16 cellular contexts compared by ENCODE assay signal in genomic region chr22:43171607-43172006, GRCh38. TPM values are rescaled to one million over a fixed set of nuclear protein-coding genes. Genes with fewer than 3 reads are reported as not detected.
DNase-seq lines count a peak whose midpoint lies in the region; ATAC-seq and TF ChIP-seq lines count a peak whose summit lies in the region.
"Had no signal": no experiment of that assay in that cellular context is flagged by ENCODE, and none has a peak within 500 bp of the region (broad histone marks: within the 10 kb centered on the region; RNA-seq: fewer than 3 reads in every experiment).

No MANE protein-coding gene starts in this region.

- H3K79me2 ChIP-seq in smooth muscle cell (ENCODE audit: low read depth), result no peaks in the 10 kb centered on the region

- TF ChIP-seq EP300 in transverse colon (IDR thresholded peaks at IDR 0.05; ENCODE audit: low read depth), result no peak

- peak overlapping the region; percentile 42 for H3K27ac ChIP-seq in duodenal mucosa (ENCODE audit: low read depth, low read length)
- peak overlapping the region; percentile 81 to 91 (median 87) for H3K27ac ChIP-seq in transverse colon
- no peak overlapping the region for H3K27ac ChIP-seq in smooth muscle cell (ENCODE audit: low read depth)
- H3K27ac ChIP-seq: 22Rv1, SJSA1 had no signal

- POLR2A ChIA-PET in activated naive CD8-positive, alpha-beta T cell treated with anti-CD3 and anti-CD28 coated beads, Interleukin-2, amount 10 ng/mL, durations not matched to agents 7 days and 5 days (lab: Charles Lee), result no interaction called here

- no peaks in the 10 kb centered on the region for H3F3A ChIP-seq in smooth muscle cell (ENCODE audit: low read depth)

- no peak overlapping the region for H2AFZ ChIP-seq in smooth muscle cell (ENCODE audit: low read depth)

- intact Hi-C loops in transverse colon (cut with DNase I; ENCODE audit: low total_unique reads), result no loop called here

- H3K9ac ChIP-seq in duodenal mucosa (ENCODE audit: low read depth in 1 of 2, low read length in 2 of 2) (peak overlapping the region; percentile 9 to 63), smooth muscle cell (ENCODE audit: low read depth) (no peak overlapping the region)

- H3K4me3 ChIP-seq in duodenal mucosa (ENCODE audit: low read depth in 1 of 2, low read length in 2 of 2) (peak overlapping the region; percentile 41 to 43), transverse colon (peak overlapping the region in 3 of 4 donors; percentile 14 to 43 (median 28)), smooth muscle cell (no peak overlapping the region)
- H3K4me3 ChIP-seq: SJSA1 had no signal

- no peaks in the 10 kb centered on the region for H4K20me1 ChIP-seq in smooth muscle cell (ENCODE audit: low read depth)

- in situ Hi-C loops in transverse colon (cut with MboI; ENCODE audit: low pct_ligation_motif_present in 1 of 4, low pct_unique_long_range_greater_than_20kb in 1 of 4, low sequenced_read_pairs in 3 of 4), result no loop called here

- H3K36me3 Mint-ChIP-seq in activated naive CD8-positive, alpha-beta T cell treated with anti-CD3 and anti-CD28 coated beads, Interleukin-2, amount 10 ng/mL, durations not matched to agents 7 days and 5 days, result peaks cover 5% of the 10 kb centered on the region
- peaks cover 22% of the 10 kb centered on the region for H3K36me3 Mint-ChIP-seq in activated naive CD8-positive, alpha-beta T cell treated with anti-CD3 and anti-CD28 coated beads, Interleukin-2, amount 50 U/mL, for 24 hours (ENCODE audit: low read depth)

- peak overlapping the region; percentile 45 for H3K27ac Mint-ChIP-seq in activated naive CD8-positive, alpha-beta T cell treated with anti-CD3 and anti-CD28 coated beads, Interleukin-2, amount 10 ng/mL, durations not matched to agents 7 days and 5 days
- no peak overlapping the region for H3K27ac Mint-ChIP-seq in activated naive CD8-positive, alpha-beta T cell treated with anti-CD3 and anti-CD28 coated beads, Interleukin-2, amount 50 U/mL, for 24 hours
- H3K27ac Mint-ChIP-seq: B cell had no signal

- no peak overlapping the region for H3K4me3 Mint-ChIP-seq in activated naive CD8-positive, alpha-beta T cell treated with anti-CD3 and anti-CD28 coated beads, Interleukin-2, amount 10 ng/mL, durations not matched to agents 7 days and 5 days
- no peak overlapping the region for H3K4me3 Mint-ChIP-seq in activated naive CD8-positive, alpha-beta T cell treated with anti-CD3 and anti-CD28 coated beads, Interleukin-2, amount 50 U/mL, for 24 hours
- H3K4me3 Mint-ChIP-seq: B cell; CD4-positive, alpha-beta memory T cell had no signal

- no peaks in the 10 kb centered on the region for H3K9me3 Mint-ChIP-seq in activated naive CD8-positive, alpha-beta T cell treated with anti-CD3 and anti-CD28 coated beads, Interleukin-2, amount 10 ng/mL, durations not matched to agents 7 days and 5 days
- H3K9me3 Mint-ChIP-seq in activated naive CD8-positive, alpha-beta T cell treated with anti-CD3 and anti-CD28 coated beads, Interleukin-2, amount 50 U/mL, for 24 hours, result no peaks in the 10 kb centered on the region
- H3K9me3 Mint-ChIP-seq: CD4-positive, alpha-beta memory T cell had no signal

- peaks cover 8 to 71% of the 10 kb centered on the region in 2 donors for H3K36me3 ChIP-seq in duodenal mucosa (ENCODE audit: control insufficient read depth in 1 of 2, insufficient read depth in 2 of 2, low read length in 2 of 2)
- H3K36me3 ChIP-seq in transverse colon, result peaks cover 0 to 14% (median 2%) of the 10 kb centered on the region in 4 donors
- no peaks in the 10 kb centered on the region for H3K36me3 ChIP-seq in smooth muscle cell (ENCODE audit: low read depth)

- H3K4me1 Mint-ChIP-seq in activated naive CD8-positive, alpha-beta T cell treated with anti-CD3 and anti-CD28 coated beads, Interleukin-2, amount 10 ng/mL, durations not matched to agents 7 days and 5 days, result peaks cover 6% of the 10 kb centered on the region
- H3K4me1 Mint-ChIP-seq in activated naive CD8-positive, alpha-beta T cell treated with anti-CD3 and anti-CD28 coated beads, Interleukin-2, amount 50 U/mL, for 24 hours, result no peaks in the 10 kb centered on the region
- H3K4me1 Mint-ChIP-seq: B cell had no signal

- H3K4me1 ChIP-seq in duodenal mucosa (ENCODE audit: control insufficient read depth in 1 of 2, insufficient read depth in 2 of 2, low read length in 2 of 2) (peaks cover 12 to 13% of the 10 kb centered on the region in 2 donors), transverse colon (peaks cover 0 to 16% (median 13%) of the 10 kb centered on the region in 4 donors), smooth muscle cell (ENCODE audit: low read depth) (no peaks in the 10 kb centered on the region)
- H3K4me1 ChIP-seq: SJSA1 had no signal

- H3K9me3 ChIP-seq in duodenal mucosa (ENCODE audit: control insufficient read depth in 1 of 2, low read length in 2 of 2), result no peaks in the 10 kb centered on the region
- no peaks in the 10 kb centered on the region for H3K9me3 ChIP-seq in transverse colon
- no peaks in the 10 kb centered on the region for H3K9me3 ChIP-seq in smooth muscle cell (replicated peaks; ENCODE audit: low read depth)
- H3K9me3 ChIP-seq: SJSA1 had no signal

- H3K27me3 Mint-ChIP-seq in activated naive CD8-positive, alpha-beta T cell treated with anti-CD3 and anti-CD28 coated beads, Interleukin-2, amount 10 ng/mL, durations not matched to agents 7 days and 5 days, result no peaks in the 10 kb centered on the region
- no peaks in the 10 kb centered on the region for H3K27me3 Mint-ChIP-seq in activated naive CD8-positive, alpha-beta T cell treated with anti-CD3 and anti-CD28 coated beads, Interleukin-2, amount 50 U/mL, for 24 hours
- H3K27me3 Mint-ChIP-seq: B cell; CD4-positive, alpha-beta memory T cell had no signal

- TF ChIP-seq CTCF in transverse colon (IDR thresholded peaks at IDR 0.05) (no peak), smooth muscle cell (IDR thresholded peaks at IDR 0.05; ENCODE audit: borderline replicate concordance, insufficient read depth, poor library complexity, severe bottlenecking) (no peak)

- 41 to 80% methylated on average over 1 to 9 of the region's 12 CpGs for WGBS in transverse colon (ENCODE audit: low coverage in 1 of 2), 2 donors
- 94% methylated on average over 12 of the region's 12 CpGs for WGBS in smooth muscle cell (ENCODE audit: low lambda C conversion rate)

- H3K27me3 ChIP-seq in duodenal mucosa (ENCODE audit: control insufficient read depth in 1 of 2, insufficient read depth in 2 of 2, low read length in 2 of 2) (no peaks in the 10 kb centered on the region), transverse colon (no peaks in the 10 kb centered on the region), smooth muscle cell (ENCODE audit: low read depth) (no peaks in the 10 kb centered on the region)
- H3K27me3 ChIP-seq: SJSA1 had no signal

- peak; percentile 79 for TF ChIP-seq POLR2A in transverse colon (IDR thresholded peaks at IDR 0.05)

- no peak for DNase-seq in activated naive CD8-positive, alpha-beta T cell treated with anti-CD3 and anti-CD28 coated beads, Interleukin-2, amount 10 ng/mL, durations not matched to agents 7 days and 5 days
- DNase-seq in activated naive CD8-positive, alpha-beta T cell treated with anti-CD3 and anti-CD28 coated beads, Interleukin-2, amount 50 U/mL, for 24 hours, result no peak
- DNase-seq in mucosa of gallbladder (ENCODE audit: low spot score), result peak; percentile 58
- peak; percentile 86 for DNase-seq in transverse colon
- DNase-seq in DMS 273 treated with DMSO at 0.1 percent for 48 hours (lab: John Stamatoyannopoulos, UW), result no peak
- DNase-seq in smooth muscle cell (lab: John Stamatoyannopoulos, UW; ENCODE audit: unreplicated experiment), result no peak
- no peak for DNase-seq in SK-N-DZ (ENCODE audit: low spot score)
- DNase-seq: Calu3; CD4-positive, alpha-beta memory T cell; H7; NCI-H187; NCI-H526 treated with DMSO at 0.1 percent for 48 hours had no signal

- H3K4me2 ChIP-seq in smooth muscle cell, result no peak overlapping the region

- ATAC-seq in activated naive CD8-positive, alpha-beta T cell treated with anti-CD3 and anti-CD28 coated beads, Interleukin-2, amount 10 ng/mL, durations not matched to agents 7 days and 5 days (ENCODE audit: low read depth), result no peak
- ATAC-seq in activated naive CD8-positive, alpha-beta T cell treated with anti-CD3 and anti-CD28 coated beads, Interleukin-2, amount 50 U/mL, for 24 hours, result no peak

RNA-seq across cellular contexts. Expression of gene TTLL12, which starts 15.3 kb away (rescaled TPM):
- 10 to 100 TPM; 30.4 to 30.6 TPM for total RNA-seq in activated naive CD8-positive, alpha-beta T cell treated with anti-CD3 and anti-CD28 coated beads, Interleukin-2, amount 10 ng/mL, durations not matched to agents 7 days and 5 days
- total RNA-seq in mucosa of gallbladder (105 TPM), transverse colon (100 to 1,000 TPM in 3 of 4 donors, 10 to 100 TPM in 1; 88.1 to 171 (median 161) TPM), smooth muscle cell (19.1 and 23.5 TPM in 2 replicates)
- polyA plus RNA-seq in smooth muscle cell, result 31.6 and 39.1 TPM in 2 replicates
- polyA plus RNA-seq in SK-N-DZ (2014; cell fraction: cytosol; rRNA removed), result 56.9 and 61.0 TPM in 2 replicates
- polyA plus RNA-seq in SK-N-DZ (2014; cell fraction: nucleus; rRNA removed), result 52.4 and 60.6 TPM in 2 replicates

RNA-seq across cellular contexts. Expression of gene TSPO, which starts 20.2 kb away (rescaled TPM):
- 100 to 1,000 TPM; 107 to 116 TPM for total RNA-seq in activated naive CD8-positive, alpha-beta T cell treated with anti-CD3 and anti-CD28 coated beads, Interleukin-2, amount 10 ng/mL, durations not matched to agents 7 days and 5 days
- total RNA-seq in mucosa of gallbladder (322 TPM), transverse colon (100 to 1,000 TPM; 307 to 452 (median 365) TPM), smooth muscle cell (154 and 170 TPM in 2 replicates)
- 234 and 251 TPM in 2 replicates for polyA plus RNA-seq in smooth muscle cell
- 5.8 and 11.7 TPM in 2 replicates for polyA plus RNA-seq in SK-N-DZ (2014; cell fraction: cytosol; rRNA removed)
- polyA plus RNA-seq in SK-N-DZ (2014; cell fraction: nucleus; rRNA removed), result 4.1 and 13.1 TPM in 2 replicates

RNA-seq across cellular contexts. Expression of gene MCAT, which starts 28.4 kb away (rescaled TPM):
- 1 to 10 TPM; 8.1 to 9.5 TPM for total RNA-seq in activated naive CD8-positive, alpha-beta T cell treated with anti-CD3 and anti-CD28 coated beads, Interleukin-2, amount 10 ng/mL, durations not matched to agents 7 days and 5 days
- 29.3 TPM for total RNA-seq in mucosa of gallbladder
- total RNA-seq in transverse colon, result 10 to 100 TPM; 20.9 to 24.3 (median 22.5) TPM
- total RNA-seq in smooth muscle cell, result 8.2 and 9.3 TPM in 2 replicates
- 15.3 and 16.1 TPM in 2 replicates for polyA plus RNA-seq in smooth muscle cell
- 31.7 and 44.0 TPM in 2 replicates for polyA plus RNA-seq in SK-N-DZ (2014; cell fraction: cytosol; rRNA removed)
- polyA plus RNA-seq in SK-N-DZ (2014; cell fraction: nucleus; rRNA removed), result 22.3 and 24.3 TPM in 2 replicates

Comparison
In these comparisons a context has a peak if more than half of its experiments do, and no peak if none do; other contexts are left out.
1. DNase-seq: peak in mucosa of gallbladder (single experiment) and transverse colon (single experiment); none in activated naive CD8-positive, alpha-beta T cell treated with anti-CD3 and anti-CD28 coated beads, Interleukin-2, amount 10 ng/mL, durations not matched to agents 7 days and 5 days (single experiment), activated naive CD8-positive, alpha-beta T cell treated with anti-CD3 and anti-CD28 coated beads, Interleukin-2, amount 50 U/mL, for 24 hours (single experiment), DMS 273 treated with DMSO at 0.1 percent for 48 hours (single experiment), smooth muscle cell (single experiment) and SK-N-DZ (single experiment).